Comparison of ENCODE assay signal across 14 cellular contexts in the genomic region with DNA sequence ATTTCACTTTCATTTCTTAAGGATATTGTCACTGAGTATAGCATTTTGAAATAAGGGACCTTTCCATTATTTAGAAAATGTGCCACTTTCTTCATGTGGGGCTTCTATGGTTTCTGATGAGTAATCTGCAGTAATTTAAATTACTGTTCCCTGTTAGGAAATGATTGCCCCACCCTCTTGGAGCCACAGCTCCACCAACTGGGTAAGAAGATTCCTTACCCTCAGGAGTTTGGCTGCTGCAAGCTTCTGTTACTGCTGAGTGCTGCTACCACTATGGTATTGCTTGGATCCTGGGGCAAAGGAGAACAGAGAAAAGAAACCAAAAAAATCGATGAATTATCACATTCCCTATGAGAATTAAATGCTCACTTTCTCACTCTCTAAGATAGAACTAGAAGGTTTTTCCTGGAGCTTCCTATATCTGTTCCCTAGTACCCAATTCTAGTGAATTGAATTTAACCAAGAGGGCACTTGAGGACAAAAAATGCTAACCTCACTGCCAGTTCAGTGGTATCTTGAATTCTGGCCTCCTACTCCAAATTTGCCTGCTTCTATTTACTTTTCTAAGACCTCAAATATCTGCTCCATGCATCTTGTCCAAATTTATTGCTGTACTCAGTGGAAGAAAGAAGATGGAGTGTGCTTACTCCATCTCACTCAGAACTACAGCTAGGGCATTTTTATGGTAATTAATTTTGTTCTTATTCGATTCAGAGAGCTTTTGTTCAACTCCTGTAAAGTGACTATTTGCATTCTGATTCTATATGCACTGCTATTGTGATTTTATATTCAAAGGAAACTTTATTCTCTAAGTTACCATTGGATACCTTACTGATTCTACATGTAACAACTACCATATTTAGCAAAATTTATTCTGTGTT.
DNase-seq lines count a peak whose midpoint lies in the region; FAIRE-seq and TF ChIP-seq lines count a peak whose summit lies in the region.
"Had no signal": no experiment of that assay in that cellular context is flagged by ENCODE, and none has a peak within 500 bp of the region (broad histone marks: within the 10 kb centered on the region; RNA-seq: fewer than 3 reads in every experiment).

No MANE protein-coding gene starts in this region.

- TF ChIP-seq CTCF in AG04450 (IDR thresholded peaks at IDR 0.05; ENCODE audit: low read depth, low read length) = peak; percentile 49

- H3K9me3 ChIP-seq in AG04450 (ENCODE audit: control insufficient read depth, insufficient read depth, low read length) = no peaks in the 10 kb centered on the region; the same call in 1 of the 2 replicates
- H3K9me3 ChIP-seq: colonic mucosa had no signal

- H3K27me3 ChIP-seq in AG04450 (ENCODE audit: control insufficient read depth, insufficient read depth, low read length) = no peaks in the 10 kb centered on the region
- H3K27me3 ChIP-seq: colonic mucosa had no signal

- POLR2A ChIA-PET in AG04450 (lab: Yijun Ruan, JAX) = no interaction called here

- no peak overlapping the region for H3K4me3 ChIP-seq in AG04450 (ENCODE audit: low read depth, low read length)
- H3K4me3 ChIP-seq: colonic mucosa had no signal

- no peak for DNase-seq in AG04450 (ENCODE audit: low read depth, low spot score)
- peak; percentile 22 for DNase-seq in HTR-8/SVneo (ENCODE audit: insufficient read length, low spot score)
- peak; percentile 4 for DNase-seq in RKO (ENCODE audit: low spot score)
- DNase-seq in foreskin melanocyte = peak; percentile 42
- DNase-seq in NCI-H1694 treated with DMSO at 0.1 percent for 48 hours (lab: John Stamatoyannopoulos, UW) = no peak
- no peak for DNase-seq in DMS79 treated with DMSO at 0.1 percent for 48 hours (lab: John Stamatoyannopoulos, UW)
- DNase-seq in NCI-H748 treated with DMSO at 0.1 percent for 48 hours (lab: John Stamatoyannopoulos, UW) = no peak
- DNase-seq in GOT3 (lab: John Stamatoyannopoulos, UW) = no peak
- DNase-seq: activated naive CD8-positive, alpha-beta T cell treated with anti-CD3 and anti-CD28 coated beads, Interleukin-2, amount 50 U/mL, for 24 hours; colonic mucosa; DMS79; NCI-H82; stimulated activated CD4-positive, alpha-beta T cell treated with anti-CD3 and anti-CD28 coated beads, Interleukin-2, amount 100 ng/mL, for 48 hours had no signal

- no peak overlapping the region for H3K27ac ChIP-seq in AG04450 (ENCODE audit: low read depth, low read length)
- H3K27ac ChIP-seq: colonic mucosa had no signal

- CTCF ChIA-PET in AG04450 (lab: Charles Lee) = interaction anchor here (0.9 to 5.7 kb wide), 4 partner anchors 13 to 389 kb away, joined by 3 to 49 read pairs (median 6); no protein-coding TSS in a partner anchor

- no peak for FAIRE-seq in HTR-8/SVneo (lab: Jason Lieb, UNC)
- FAIRE-seq: urothelium cell line had no signal

Comparison
In these comparisons a context has a peak if more than half of its experiments do, and no peak if none do; other contexts are left out.
1. DNase-seq: peak in HTR-8/SVneo (single experiment), RKO (single experiment) and foreskin melanocyte (single experiment); none in AG04450 (single experiment), NCI-H1694 treated with DMSO at 0.1 percent for 48 hours (single experiment), DMS79 treated with DMSO at 0.1 percent for 48 hours (single experiment), NCI-H748 treated with DMSO at 0.1 percent for 48 hours (single experiment) and GOT3 (single experiment).